In genomic region chr6:152380351-152380767, GRCh38 we compare ENCODE assay signal across 8 cellular contexts.
A peak's percentile ranks its signal among the peaks of the same experiment; 100 is the strongest.
DNase-seq lines count a peak whose midpoint lies in the region; ATAC-seq and TF ChIP-seq lines count a peak whose summit lies in the region.

No MANE protein-coding gene starts in this region.

- no peaks in the 10 kb centered on the region for H3K27me3 ChIP-seq in right atrium auricular region

- H3K36me3 ChIP-seq in right atrium auricular region = peaks cover 14% of the 10 kb centered on the region

- H3K4me1 ChIP-seq in right atrium auricular region = peaks cover 0 to 11% of the 10 kb centered on the region in 2 donors

- H3K27ac ChIP-seq in angular gyrus (ENCODE audit: low read depth, low read length) = peak overlapping the region; percentile 69
- peak overlapping the region; percentile 84 to 95 for H3K27ac ChIP-seq in right atrium auricular region

- H3K9me3 ChIP-seq in right atrium auricular region = no peaks in the 10 kb centered on the region

- DNase-seq in GM04504 (ENCODE audit: low read depth) (peak; percentile 55), right atrium auricular region (ENCODE audit: low spot score) (no peak), sciatic nerve (ENCODE audit: low spot score) (no peak), NCI-H774 (lab: John Stamatoyannopoulos, UW) (no peak), DMS153 treated with DMSO at 0.1 percent for 48 hours (lab: John Stamatoyannopoulos, UW; ENCODE audit: unreplicated experiment) (no peak), activated gamma-delta T cell treated with Interleukin-2 at 50 U/mL for 16 hours (no peak)

- no peak for TF ChIP-seq CTCF in right atrium auricular region (IDR thresholded peaks at IDR 0.05)

- H3K4me3 ChIP-seq in right atrium auricular region = peak overlapping the region; percentile 49 to 54

- ATAC-seq in sciatic nerve (peak; percentile 80), GM21576 (IDR thresholded peaks at IDR 0.05; ENCODE audit: unreplicated experiment) (no peak)

- intact Hi-C loops in sciatic nerve (cut with DNase I) = no loop called here
